Comparison of ENCODE assay signal across 8 cellular contexts in genomic region chr19:40896843-40897789, GRCh38. TPM values are rescaled to one million over a fixed set of nuclear protein-coding genes. Genes with fewer than 3 reads are reported as not detected.
"Had no signal": no experiment of that assay in that cellular context is flagged by ENCODE, and none has a peak within 500 bp of the region (broad histone marks: within the 10 kb centered on the region; RNA-seq: fewer than 3 reads in every experiment).

No MANE protein-coding gene starts in this region.

RNA-seq across cellular contexts. Expression of gene CYP2A7, which starts 15.1 kb away (rescaled TPM):
- total RNA-seq: activated CD8-positive, alpha-beta T cell treated with anti-CD3 and anti-CD28 coated beads for 36 hours; activated T-helper 1 cell treated with anti-CD3 and anti-CD28 coated beads, Interleukin-12 subunit alpha, Interleukin-12 subunit beta, Interleukin-2, Interleukin-4 antibody, amounts not matched to agents 30 ng/mL and 10 ng/mL and 1 ng/mL, durations not matched to agents 14 hours and 24 hours and 36 hours; kidney epithelial cell; stomach; thoracic aorta; urinary bladder had no signal
- polyA plus RNA-seq: adipose tissue, pancreas, stomach had no signal

RNA-seq across cellular contexts. Expression of gene CYP2A6, which starts 46.9 kb away (rescaled TPM):
- total RNA-seq: activated T-helper 1 cell treated with anti-CD3 and anti-CD28 coated beads, Interleukin-12 subunit alpha, Interleukin-12 subunit beta, Interleukin-2, Interleukin-4 antibody, amounts not matched to agents 30 ng/mL and 10 ng/mL and 1 ng/mL, durations not matched to agents 14 hours and 24 hours and 36 hours; kidney epithelial cell; stomach; thoracic aorta; urinary bladder had no signal
- polyA plus RNA-seq: pancreas, stomach had no signal
